In the genomic region with DNA sequence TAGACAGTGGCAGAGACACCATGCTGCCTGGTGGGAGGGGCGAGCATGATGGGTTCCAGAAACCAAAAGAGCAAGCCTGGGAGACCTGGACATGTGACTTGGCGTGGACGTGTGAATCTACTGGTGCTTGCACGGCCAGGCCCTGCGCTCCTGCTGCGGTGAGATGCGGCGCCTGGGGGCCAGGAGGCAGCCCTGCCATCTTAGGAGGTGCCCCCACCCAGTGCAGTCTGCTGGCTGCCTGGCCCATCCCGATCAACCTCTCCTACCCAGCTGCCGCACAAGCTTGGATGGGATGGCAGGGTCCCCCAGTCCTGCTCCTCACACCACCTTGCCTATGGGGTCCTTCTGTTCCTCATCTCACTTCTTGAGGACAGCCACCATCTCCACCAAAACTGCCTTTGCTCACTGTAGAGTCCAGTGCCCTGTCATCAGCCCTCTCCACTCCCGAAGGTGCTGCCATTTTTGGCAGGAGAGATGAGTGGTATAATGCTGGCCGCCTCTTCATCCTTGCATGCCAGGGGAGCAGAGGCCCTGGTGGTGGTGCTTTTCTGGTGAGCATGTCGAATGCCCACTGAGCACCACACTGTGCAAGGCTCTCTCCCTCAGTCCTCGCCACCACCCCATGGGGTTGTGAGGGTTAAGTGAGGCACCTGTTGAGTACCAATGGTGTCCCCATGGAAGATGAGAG, we compare ENCODE assay signal across 32 cellular contexts. TPM values are rescaled to one million over a fixed set of nuclear protein-coding genes. Genes with fewer than 3 reads are reported as not detected.
DNase-seq lines count a peak whose midpoint lies in the region; ATAC-seq, FAIRE-seq and TF ChIP-seq lines count a peak whose summit lies in the region.
"Had no signal": no experiment of that assay in that cellular context is flagged by ENCODE, and none has a peak within 500 bp of the region (broad histone marks: within the 10 kb centered on the region; RNA-seq: fewer than 3 reads in every experiment).

No MANE protein-coding gene starts in this region.

- peaks cover 16% of the 10 kb centered on the region for H3K27me3 Mint-ChIP-seq in astrocyte (ENCODE audit: low read depth, unreplicated experiment)
- H3K27me3 Mint-ChIP-seq: activated T-cell treated with anti-CD3 and anti-CD28 coated beads, Interleukin-2, amount 50 U/mL, for 24 hours had no signal

- no peak overlapping the region for H3K27ac Mint-ChIP-seq in astrocyte (ENCODE audit: unreplicated experiment)
- H3K27ac Mint-ChIP-seq: activated naive CD4-positive, alpha-beta T cell treated with anti-CD3 and anti-CD28 coated beads for 36 hours had no signal

- H3K9me3 Mint-ChIP-seq in astrocyte (ENCODE audit: unreplicated experiment) = no peaks in the 10 kb centered on the region
- H3K9me3 Mint-ChIP-seq: activated naive CD4-positive, alpha-beta T cell treated with anti-CD3 and anti-CD28 coated beads for 36 hours; activated T-cell treated with anti-CD3 and anti-CD28 coated beads, Interleukin-2, amount 50 U/mL, for 24 hours had no signal

- no peaks in the 10 kb centered on the region for H3K27me3 ChIP-seq in heart left ventricle
- H3K27me3 ChIP-seq in left ventricle myocardium inferior (ENCODE audit: low read depth) = no peaks in the 10 kb centered on the region
- no peaks in the 10 kb centered on the region for H3K27me3 ChIP-seq in astrocyte (ENCODE audit: insufficient read depth, low read length)
- H3K27me3 ChIP-seq in upper lobe of right lung = no peaks in the 10 kb centered on the region
- H3K27me3 ChIP-seq: adrenal gland, gastrocnemius medialis, MG63 had no signal

- intact Hi-C loops in heart left ventricle (cut with DNase I) (loop anchor here in 4 of 10 donors (5.0 to 10.0 kb wide), 4 partner anchors 75 to 385 kb away; partner anchors contain the start of genes MGLL (in 2 of the 4), MCM2 (in 1 of the 4), SEC61A1 (in 1 of the 4) and TPRA1 (in 1 of the 4)), left ventricle myocardium inferior (cut with micrococcal nuclease) (no loop called here), upper lobe of right lung (cut with DNase I) (loop anchor here (10.0 kb wide), 1 partner anchor 295 kb away; no protein-coding TSS in a partner anchor)

- H3K9ac ChIP-seq in astrocyte (ENCODE audit: low read length) = no peak overlapping the region
- H3K9ac ChIP-seq: KMS-11 had no signal

- H3K27ac ChIP-seq in heart left ventricle = no peak overlapping the region
- no peak overlapping the region for H3K27ac ChIP-seq in left ventricle myocardium inferior (replicated peaks)
- no peak overlapping the region for H3K27ac ChIP-seq in astrocyte (ENCODE audit: low read depth, low read length)
- no peak overlapping the region for H3K27ac ChIP-seq in upper lobe of right lung
- H3K27ac ChIP-seq: adrenal gland, gastrocnemius medialis, HL-60, KMS-11, thoracic aorta, VCaP had no signal

- H3K4me2 ChIP-seq in astrocyte (ENCODE audit: low read length) = no peak overlapping the region
- H3K4me2 ChIP-seq: KMS-11 had no signal

- H3K79me2 ChIP-seq in astrocyte (ENCODE audit: insufficient read depth, low read length) = no peaks in the 10 kb centered on the region

- H3K36me3 Mint-ChIP-seq in astrocyte (ENCODE audit: low read depth, unreplicated experiment) = peaks cover 10% of the 10 kb centered on the region

- TF ChIP-seq CTCF in heart left ventricle (IDR thresholded peaks at IDR 0.05) (no peak), left ventricle myocardium inferior (IDR thresholded peaks at IDR 0.05; ENCODE audit: borderline replicate concordance) (no peak), astrocyte (IDR thresholded peaks at IDR 0.05; ENCODE audit: insufficient read depth, low read depth, low read length) (no peak), omental fat pad (IDR thresholded peaks at IDR 0.05) (no peak), upper lobe of right lung (IDR thresholded peaks at IDR 0.05) (no peak)

- no peaks in the 10 kb centered on the region for H4K20me1 ChIP-seq in astrocyte (ENCODE audit: insufficient read depth, low read length)

- H3K9me3 ChIP-seq in heart left ventricle = no peaks in the 10 kb centered on the region
- no peaks in the 10 kb centered on the region for H3K9me3 ChIP-seq in left ventricle myocardium inferior (replicated peaks)
- no peaks in the 10 kb centered on the region for H3K9me3 ChIP-seq in astrocyte (ENCODE audit: insufficient read depth, low read depth, low read length)
- no peaks in the 10 kb centered on the region for H3K9me3 ChIP-seq in upper lobe of right lung
- H3K9me3 ChIP-seq: adrenal gland, gastrocnemius medialis, MG63, thoracic aorta had no signal

- H3K4me3 Mint-ChIP-seq in astrocyte (ENCODE audit: unreplicated experiment) = peak overlapping the region; percentile 45
- H3K4me3 Mint-ChIP-seq: activated naive CD4-positive, alpha-beta T cell treated with anti-CD3 and anti-CD28 coated beads for 36 hours; activated T-cell treated with anti-CD3 and anti-CD28 coated beads, Interleukin-2, amount 50 U/mL, for 24 hours had no signal

- peaks cover 2 to 28% (median 21%) of the 10 kb centered on the region in 12 donors for H3K4me1 ChIP-seq in heart left ventricle
- peaks cover 31% of the 10 kb centered on the region for H3K4me1 ChIP-seq in left ventricle myocardium inferior
- peaks cover 11% of the 10 kb centered on the region for H3K4me1 ChIP-seq in astrocyte (ENCODE audit: insufficient read depth, low read length)
- H3K4me1 ChIP-seq in upper lobe of right lung = peaks cover 13% of the 10 kb centered on the region

- H3K36me3 ChIP-seq in heart left ventricle (peaks cover 0 to under 1% (median 0%) of the 10 kb centered on the region in 9 donors), left ventricle myocardium inferior (peaks cover 5% of the 10 kb centered on the region), astrocyte (ENCODE audit: insufficient read depth, low read length) (no peaks in the 10 kb centered on the region), upper lobe of right lung (no peaks in the 10 kb centered on the region)
- H3K36me3 ChIP-seq: adrenal gland, thoracic aorta had no signal

- no peak for ATAC-seq in heart left ventricle
- ATAC-seq in omental fat pad (ENCODE audit: low FRiP score) = no peak
- ATAC-seq in upper lobe of right lung = no peak
- no peak for ATAC-seq in HG02870 (IDR thresholded peaks at IDR 0.05; ENCODE audit: unreplicated experiment)
- no peak for ATAC-seq in HG03135 (IDR thresholded peaks at IDR 0.05; ENCODE audit: unreplicated experiment)
- ATAC-seq: gastrocnemius medialis; stimulated activated naive CD8-positive, alpha-beta T cell treated with anti-CD3 and anti-CD28 coated beads, Interleukin-15, Interleukin-2, amounts not matched to agents 100 U/mL and 50 U/mL, for 24 hours had no signal

- peaks cover 2% of the 10 kb centered on the region for H3K4me1 Mint-ChIP-seq in astrocyte (ENCODE audit: low read depth, unreplicated experiment)

- TF ChIP-seq POLR2A in heart left ventricle (IDR thresholded peaks at IDR 0.05) = no peak

- peak in 3 of 5 donors; percentile 3 to 58 (median 14) for DNase-seq in heart left ventricle
- no peak for DNase-seq in left ventricle myocardium inferior
- no peak for DNase-seq in astrocyte (ENCODE audit: low read depth)
- peak; percentile 15 for DNase-seq in omental fat pad (ENCODE audit: low spot score)
- DNase-seq in upper lobe of right lung = peak; percentile 39
- DNase-seq in DMS153 (lab: John Stamatoyannopoulos, UW) = no peak
- DNase-seq: ACHN; activated CD4-positive, alpha-beta T cell treated with anti-CD3 and anti-CD28 coated beads for 48 hours; activated naive CD4-positive, alpha-beta T cell treated with anti-CD3 and anti-CD28 coated beads for 36 hours; activated T-cell treated with anti-CD3 and anti-CD28 coated beads, Interleukin-2, amount 50 U/mL, for 24 hours; gastrocnemius medialis; hypothalamus; MG63; NCI-H1105 treated with DMSO at 0.1 percent for 48 hours; NCI-H187 treated with DMSO at 0.1 percent for 48 hours; NCI-H2171; NCI-H510A; occipital lobe; small intestine; stimulated activated CD4-positive, alpha-beta T cell treated with anti-CD3 and anti-CD28 coated beads, Interleukin-1b, Interleukin-23, amount 100 ng/mL, for 48 hours; stimulated activated naive CD8-positive, alpha-beta T cell treated with anti-CD3 and anti-CD28 coated beads, Interleukin-15, Interleukin-2, amounts not matched to agents 100 U/mL and 50 U/mL, for 24 hours; SW 1271; T-helper 9 cell had no signal

- H3K4me3 ChIP-seq in heart left ventricle = no peak overlapping the region
- no peak overlapping the region for H3K4me3 ChIP-seq in left ventricle myocardium inferior
- no peak overlapping the region for H3K4me3 ChIP-seq in astrocyte (ENCODE audit: insufficient read depth, low read depth, low read length)
- no peak overlapping the region for H3K4me3 ChIP-seq in upper lobe of right lung
- H3K4me3 ChIP-seq: adrenal gland, gastrocnemius medialis, MG63, thoracic aorta had no signal

- no peak for FAIRE-seq in astrocyte (lab: Jason Lieb, UNC)
- FAIRE-seq: GM12891, H1, small intestine had no signal

- no peak overlapping the region for H2AFZ ChIP-seq in astrocyte (ENCODE audit: low read depth, low read length)

- 83 to 88% (median 85%) methylated on average over 14 of the region's 14 CpGs for WGBS in heart left ventricle, 4 donors

RNA-seq across cellular contexts. Expression of gene ABTB1, which starts 3.1 kb away (rescaled TPM):
- total RNA-seq in heart left ventricle (10 to 100 TPM; 15.4 to 39.3 (median 30.9) TPM), left ventricle myocardium inferior (29.9 TPM), astrocyte (11.6 and 11.8 TPM in 2 replicates), omental fat pad (100 to 1,000 TPM in 1 of 4 donors, 10 to 100 TPM in 3; 19.5 to 114 (median 28.7) TPM), upper lobe of right lung (47.5 TPM)
- 10 to 100 TPM; 29.3 to 35.3 TPM for polyA plus RNA-seq in heart left ventricle

RNA-seq across cellular contexts. Expression of gene PODXL2, which starts 40.7 kb away (rescaled TPM):
- 1 to 10 TPM in 8 of 9 donors, under 1 TPM in 1; 1.00 to 4.1 (median 2.1) TPM for total RNA-seq in heart left ventricle
- polyA plus RNA-seq in heart left ventricle = 1 to 10 TPM in 1 of 2 donors, under 1 TPM in 1; 0.72 to 3.2 TPM
- total RNA-seq in left ventricle myocardium inferior = 1.7 TPM
- 14.5 and 15.5 TPM in 2 replicates for total RNA-seq in astrocyte
- total RNA-seq in omental fat pad = 1 to 10 TPM; 1.7 to 6.3 (median 2.9) TPM
- total RNA-seq in upper lobe of right lung = 3.7 TPM

Comparison
In these comparisons a context has a peak if more than half of its experiments do, and no peak if none do; other contexts are left out.
1. DNase-seq: peak in heart left ventricle (3 of 5), omental fat pad (single experiment) and upper lobe of right lung (single experiment); none in left ventricle myocardium inferior (single experiment), astrocyte (single experiment) and DMS153 (single experiment).